Comparison of ENCODE assay signal across 8 cellular contexts in genomic region chr16:50367777-50368409, GRCh38. TPM values are rescaled to one million over a fixed set of nuclear protein-coding genes. Genes with fewer than 3 reads are reported as not detected.
DNase-seq lines count a peak whose midpoint lies in the region; ATAC-seq and TF ChIP-seq lines count a peak whose summit lies in the region.

No MANE protein-coding gene starts in this region.

- H3K36me3 ChIP-seq in Caco-2 (ENCODE audit: control insufficient read depth, insufficient read depth, low read length): no peaks in the 10 kb centered on the region; the same call in 1 of the 2 replicates
- H3K36me3 ChIP-seq in effector memory CD4-positive, alpha-beta T cell (ENCODE audit: control insufficient read depth, insufficient read depth, low read length): peaks cover 15% of the 10 kb centered on the region
- peaks cover 21% of the 10 kb centered on the region for H3K36me3 ChIP-seq in neural progenitor cell

- H3K4me1 Mint-ChIP-seq in Caco-2 (ENCODE audit: low read depth, unreplicated experiment) (peaks cover 30% of the 10 kb centered on the region), neural progenitor cell (peaks cover 29% of the 10 kb centered on the region)

- ATAC-seq in HG02588 (IDR thresholded peaks at IDR 0.05; ENCODE audit: unreplicated experiment): no peak

- H3K4me3 Mint-ChIP-seq in Caco-2 (ENCODE audit: unreplicated experiment) (peak overlapping the region; percentile 88), neural progenitor cell (peak overlapping the region; percentile 96)

- H3K9me3 Mint-ChIP-seq in Caco-2 (ENCODE audit: unreplicated experiment) (no peaks in the 10 kb centered on the region), neural progenitor cell (no peaks in the 10 kb centered on the region)

- H3K36me3 Mint-ChIP-seq in Caco-2 (ENCODE audit: insufficient read depth, unreplicated experiment) (peaks cover 40% of the 10 kb centered on the region), neural progenitor cell (peaks cover 13% of the 10 kb centered on the region)

- DNase-seq in Caco-2: no peak
- DNase-seq in M059J (ENCODE audit: low read depth): peak; percentile 22
- DNase-seq in effector memory CD4-positive, alpha-beta T cell: no peak
- no peak for DNase-seq in neural progenitor cell (ENCODE audit: low spot score)
- DNase-seq in NOMO-1 (lab: John Stamatoyannopoulos, UW; ENCODE audit: unreplicated experiment in 2 of 2): no peak
- DNase-seq in DMS 273 treated with DMSO at 0.1 percent for 48 hours (lab: John Stamatoyannopoulos, UW): no peak
- DNase-seq in NCI-H524 treated with DMSO at 0.1 percent for 48 hours (lab: John Stamatoyannopoulos, UW): no peak

- BruUV-seq in Caco-2 (replicated peaks; lab: Mats Ljungman, UMichigan): no TSS peak

- H3K27ac Mint-ChIP-seq in Caco-2 (ENCODE audit: unreplicated experiment) (peak overlapping the region; percentile 72), neural progenitor cell (peak overlapping the region; percentile 27)

- peak overlapping the region; percentile 91 for H3K9ac ChIP-seq in neural progenitor cell

- H2AFZ ChIP-seq in neural progenitor cell (replicated peaks): peak overlapping the region; percentile 64

- CTCF ChIA-PET in Caco-2 (lab: Charles Lee): interaction anchor here (0.6 to 1.8 kb wide), 7 partner anchors 13 to 690 kb away, joined by 3 to 6 read pairs (median 5); no protein-coding TSS in a partner anchor

- H3K27me3 ChIP-seq in Caco-2 (replicated peaks; ENCODE audit: control insufficient read depth, insufficient read depth, low read length) (no peaks in the 10 kb centered on the region), neural progenitor cell (no peaks in the 10 kb centered on the region)
- no peaks in the 10 kb centered on the region for H3K27me3 ChIP-seq in effector memory CD4-positive, alpha-beta T cell (replicated peaks; ENCODE audit: control insufficient read depth, insufficient read depth, low read length, poor library complexity, severe bottlenecking)

- H3K4me1 ChIP-seq in Caco-2: peaks cover 20% of the 10 kb centered on the region
- peaks cover 21% of the 10 kb centered on the region for H3K4me1 ChIP-seq in effector memory CD4-positive, alpha-beta T cell (ENCODE audit: control insufficient read depth, insufficient read depth, low read length, poor library complexity, severe bottlenecking)
- peaks cover 20% of the 10 kb centered on the region for H3K4me1 ChIP-seq in neural progenitor cell

- H3K9me3 ChIP-seq in Caco-2 (no peaks in the 10 kb centered on the region), neural progenitor cell (ENCODE audit: low read depth) (no peaks in the 10 kb centered on the region)
- no peaks in the 10 kb centered on the region for H3K9me3 ChIP-seq in effector memory CD4-positive, alpha-beta T cell (ENCODE audit: control insufficient read depth, low read length)

- no peaks in the 10 kb centered on the region for H3K27me3 Mint-ChIP-seq in Caco-2 (ENCODE audit: insufficient read depth, unreplicated experiment)
- H3K27me3 Mint-ChIP-seq in neural progenitor cell (ENCODE audit: insufficient read depth, low read depth): peaks cover 3% of the 10 kb centered on the region

- no peaks in the 10 kb centered on the region for H3F3A ChIP-seq in neural progenitor cell (ENCODE audit: low read depth)

- POLR2A ChIA-PET in Caco-2 (lab: Charles Lee): interaction anchor here (0.6 kb wide), 1 partner anchor 69 kb away, joined by 6 read pairs; no protein-coding TSS in a partner anchor

- H4K20me1 ChIP-seq in neural progenitor cell (ENCODE audit: low read depth): peaks cover 53% of the 10 kb centered on the region

- H3K4me2 ChIP-seq in neural progenitor cell: peak overlapping the region; percentile 86

- intact Hi-C loops in Caco-2 (cut with micrococcal nuclease; ENCODE audit: unreplicated experiment): no loop called here

- H3K4me3 ChIP-seq in Caco-2 (ENCODE audit: low read depth, low read length): peak overlapping the region; percentile 55
- H3K4me3 ChIP-seq in effector memory CD4-positive, alpha-beta T cell (ENCODE audit: insufficient read depth, low read depth, low read length, poor library complexity, severe bottlenecking): peak overlapping the region; percentile 77
- peak overlapping the region; percentile 91 for H3K4me3 ChIP-seq in neural progenitor cell

- peaks cover 57% of the 10 kb centered on the region for H3K79me2 ChIP-seq in neural progenitor cell (ENCODE audit: low read depth)

- peak overlapping the region; percentile 71 for H3K27ac ChIP-seq in effector memory CD4-positive, alpha-beta T cell (ENCODE audit: insufficient read depth, low read length, poor library complexity, severe bottlenecking)
- no peak overlapping the region for H3K27ac ChIP-seq in neural progenitor cell

- no peak for TF ChIP-seq CTCF in Caco-2 (IDR thresholded peaks at IDR 0.05; ENCODE audit: insufficient read depth in 1 of 2, low read depth in 1 of 2, low read length in 1 of 2, severe bottlenecking in 1 of 2, unreplicated experiment in 1 of 2)
- TF ChIP-seq CTCF in neural progenitor cell (IDR thresholded peaks at IDR 0.05): no peak

RNA-seq across cellular contexts. Expression of gene BRD7, which starts 0.9 kb away (rescaled TPM):
- total RNA-seq in Caco-2 (2022): 147 and 170 TPM in 2 replicates
- 38.7 and 56.3 TPM in 2 replicates for total RNA-seq in M059J (2014; rRNA removed; shearing (Covaris generic))
- total RNA-seq in neural progenitor cell (ENCODE audit: low replicate concordance): 112 and 164 TPM in 2 replicates
